In genomic region chr10:32957341-32958084, GRCh38 we compare ENCODE assay signal across 8 cellular contexts. TPM values are rescaled to one million over a fixed set of nuclear protein-coding genes. Genes with fewer than 3 reads are reported as not detected.
DNase-seq lines count a peak whose midpoint lies in the region; ATAC-seq, FAIRE-seq and TF ChIP-seq lines count a peak whose summit lies in the region.

No MANE protein-coding gene starts in this region.

- H3K4me3 ChIP-seq in bronchial epithelial cell (ENCODE audit: low read depth, low read length) = peak overlapping the region; percentile 75

- no peaks in the 10 kb centered on the region for H3K27me3 ChIP-seq in bronchial epithelial cell (ENCODE audit: control insufficient read depth, insufficient read depth, low read length)

- peaks cover 52% of the 10 kb centered on the region for H3K4me1 Mint-ChIP-seq in activated CD4-positive, alpha-beta T cell treated with anti-CD3 and anti-CD28 coated beads for 36 hours
- H3K4me1 Mint-ChIP-seq in T-helper 1 cell treated with Interleukin-12 subunit alpha and Interleukin-12 subunit beta and Interleukin-4 antibody, amounts not matched to agents 30 μg/mL and 1 μg/mL, for 36 hours (ENCODE audit: low read depth) = peaks cover 32% of the 10 kb centered on the region

- ATAC-seq in activated CD4-positive, alpha-beta T cell treated with anti-CD3 and anti-CD28 coated beads for 36 hours = peak; percentile 18
- peak; percentile 20 for ATAC-seq in HG03097 (IDR thresholded peaks at IDR 0.05; ENCODE audit: low FRiP score, unreplicated experiment)

- FAIRE-seq in bronchial epithelial cell (lab: Jason Lieb, UNC) = no peak

- H3K27ac Mint-ChIP-seq in activated CD4-positive, alpha-beta T cell treated with anti-CD3 and anti-CD28 coated beads for 36 hours = peak overlapping the region; percentile 71
- peak overlapping the region; percentile 61 for H3K27ac Mint-ChIP-seq in T-helper 1 cell treated with Interleukin-12 subunit alpha and Interleukin-12 subunit beta and Interleukin-4 antibody, amounts not matched to agents 30 μg/mL and 1 μg/mL, for 36 hours

- POLR2A ChIA-PET in activated CD4-positive, alpha-beta T cell treated with anti-CD3 and anti-CD28 coated beads for 36 hours (lab: Charles Lee) = no interaction called here

- peak overlapping the region; percentile 73 for H3K4me3 Mint-ChIP-seq in activated CD4-positive, alpha-beta T cell treated with anti-CD3 and anti-CD28 coated beads for 36 hours
- H3K4me3 Mint-ChIP-seq in T-helper 1 cell treated with Interleukin-12 subunit alpha and Interleukin-12 subunit beta and Interleukin-4 antibody, amounts not matched to agents 30 μg/mL and 1 μg/mL, for 36 hours = peak overlapping the region; percentile 79

- intact Hi-C loops in activated CD4-positive, alpha-beta T cell treated with anti-CD3 and anti-CD28 coated beads for 36 hours (cut with DNase I, micrococcal nuclease) = loop anchor here (1.0 to 10.0 kb wide), 10 partner anchors 23 to 901 kb away; partner anchors contain the start of genes CCDC7 (in 1 of the 2) and KIF5B (in 1 of the 2)

- CTCF ChIA-PET in activated CD4-positive, alpha-beta T cell treated with anti-CD3 and anti-CD28 coated beads for 36 hours (lab: Charles Lee) = interaction anchor here (0.8 to 1.5 kb wide), 2 partner anchors 16 to 18 kb away, joined by 3 to 7 read pairs; no protein-coding TSS in a partner anchor

- H3K27me3 Mint-ChIP-seq in activated CD4-positive, alpha-beta T cell treated with anti-CD3 and anti-CD28 coated beads for 36 hours = peaks cover 10% of the 10 kb centered on the region
- peaks cover 6% of the 10 kb centered on the region for H3K27me3 Mint-ChIP-seq in T-helper 1 cell treated with Interleukin-12 subunit alpha and Interleukin-12 subunit beta and Interleukin-4 antibody, amounts not matched to agents 30 μg/mL and 1 μg/mL, for 36 hours (ENCODE audit: low read depth)

- TF ChIP-seq CTCF in bronchial epithelial cell (IDR thresholded peaks at IDR 0.05; ENCODE audit: insufficient read depth, low read length, severe bottlenecking) = no peak

- no peaks in the 10 kb centered on the region for H3K36me3 Mint-ChIP-seq in activated CD4-positive, alpha-beta T cell treated with anti-CD3 and anti-CD28 coated beads for 36 hours (ENCODE audit: low read depth)
- peaks cover 7% of the 10 kb centered on the region for H3K36me3 Mint-ChIP-seq in T-helper 1 cell treated with Interleukin-12 subunit alpha and Interleukin-12 subunit beta and Interleukin-4 antibody, amounts not matched to agents 30 μg/mL and 1 μg/mL, for 36 hours (ENCODE audit: low read depth)

- peak; percentile 71 for DNase-seq in activated CD4-positive, alpha-beta T cell treated with anti-CD3 and anti-CD28 coated beads for 36 hours
- DNase-seq in activated CD4-positive, alpha-beta T cell treated with anti-CD3 and anti-CD28 coated beads for 1 hour = no peak
- no peak for DNase-seq in bronchial epithelial cell (ENCODE audit: low read depth)
- DNase-seq in kidney tubule cell (ENCODE audit: low spot score) = peak; percentile 49
- DNase-seq in stimulated activated CD4-positive, alpha-beta T cell treated with anti-CD3 and anti-CD28 coated beads, Interleukin-1b, Interleukin-23, amount 100 ng/mL, for 48 hours = peak; percentile 35
- DNase-seq in inferior parietal cortex (ENCODE audit: extremely low spot score) = no peak

- peaks cover 1% of the 10 kb centered on the region for H3K36me3 ChIP-seq in bronchial epithelial cell (ENCODE audit: control insufficient read depth, insufficient read depth, low read length)

- H3K9me3 Mint-ChIP-seq in activated CD4-positive, alpha-beta T cell treated with anti-CD3 and anti-CD28 coated beads for 36 hours (ENCODE audit: low read depth) = no peaks in the 10 kb centered on the region
- H3K9me3 Mint-ChIP-seq in T-helper 1 cell treated with Interleukin-12 subunit alpha and Interleukin-12 subunit beta and Interleukin-4 antibody, amounts not matched to agents 30 μg/mL and 1 μg/mL, for 36 hours = no peaks in the 10 kb centered on the region

RNA-seq across cellular contexts. Expression of gene ITGB1, which starts 0.5 kb away (rescaled TPM):
- total RNA-seq in activated CD4-positive, alpha-beta T cell treated with anti-CD3 and anti-CD28 coated beads for 36 hours = 10 to 100 TPM; 57.6 to 68.9 TPM
- total RNA-seq in bronchial epithelial cell = 1,469 and 1,763 TPM in 2 replicates

Comparison
In these comparisons a context has a peak if more than half of its experiments do, and no peak if none do; other contexts are left out.
1. DNase-seq: peak in activated CD4-positive, alpha-beta T cell treated with anti-CD3 and anti-CD28 coated beads for 36 hours (single experiment), kidney tubule cell (single experiment) and stimulated activated CD4-positive, alpha-beta T cell treated with anti-CD3 and anti-CD28 coated beads, Interleukin-1b, Interleukin-23, amount 100 ng/mL, for 48 hours (single experiment); none in activated CD4-positive, alpha-beta T cell treated with anti-CD3 and anti-CD28 coated beads for 1 hour (single experiment), bronchial epithelial cell (single experiment) and inferior parietal cortex (single experiment).
2. RNA of gene ITGB1, which starts 0.5 kb away (total RNA-seq): 1,469 to 1,763 TPM in bronchial epithelial cell; 57.6 to 68.9 TPM in activated CD4-positive, alpha-beta T cell treated with anti-CD3 and anti-CD28 coated beads for 36 hours; every median in the first group is over 10 times any median in the second.